In genomic region chr13:78660130-78660857, GRCh38 we compare ENCODE assay signal across 7 cellular contexts. TPM values are rescaled to one million over a fixed set of nuclear protein-coding genes. Genes with fewer than 3 reads are reported as not detected.
DNase-seq lines count a peak whose midpoint lies in the region; TF ChIP-seq lines count a peak whose summit lies in the region.

No MANE protein-coding gene starts in this region.

- H3K27ac ChIP-seq in vagina = no peak overlapping the region

- intact Hi-C loops in vagina (cut with DNase I) = no loop called here

- H3K9me3 ChIP-seq in MG63 (no peaks in the 10 kb centered on the region), vagina (no peaks in the 10 kb centered on the region)

- DNase-seq in MG63 (peak; percentile 11), cardiac fibroblast (ENCODE audit: low read depth in 2 of 2) (peak in 1 of 2 donors; percentile 30), midbrain (lab: John Stamatoyannopoulos, UW) (peak; percentile 30), vagina (ENCODE audit: extremely low spot score in 2 of 2) (no peak), SHP77 (lab: John Stamatoyannopoulos, UW) (no peak), AG08395 (ENCODE audit: low spot score) (no peak)

- H3K27me3 ChIP-seq in MG63 (no peaks in the 10 kb centered on the region), vagina (no peaks in the 10 kb centered on the region)

- peaks cover 11% of the 10 kb centered on the region for H3K4me1 ChIP-seq in vagina

- in situ Hi-C loops in GM18951 (cut with MboI; ENCODE audit: low sequenced_read_pairs, unreplicated experiment) = no loop called here

- TF ChIP-seq CTCF in cardiac fibroblast (IDR thresholded peaks at IDR 0.05; ENCODE audit: low read depth, low read length) (no peak), vagina (IDR thresholded peaks at IDR 0.05) (no peak)

- TF ChIP-seq POLR2A in GM18951 (IDR thresholded peaks at IDR 0.05; ENCODE audit: extremely low read depth, insufficient read depth, insufficient read length) (peak; percentile 24), vagina (IDR thresholded peaks at IDR 0.05) (no peak)

- H3K4me3 ChIP-seq in MG63 (peak overlapping the region; percentile 72), cardiac fibroblast (replicated peaks in 1 of 2; ENCODE audit: low read depth in 2 of 2, low read length in 2 of 2) (peak overlapping the region; percentile 89 to 96), vagina (peak overlapping the region; percentile 93)

- no peaks in the 10 kb centered on the region for H3K36me3 ChIP-seq in MG63
- no peaks in the 10 kb centered on the region for H3K36me3 ChIP-seq in vagina

RNA-seq across cellular contexts. Expression of gene OBI1, which starts 1.3 kb away (rescaled TPM):
- 4.8 and 13.0 TPM in 2 replicates for total RNA-seq in MG63 (2014; rRNA removed; shearing (Covaris generic); ENCODE audit: low replicate concordance)
- 11.8 TPM for total RNA-seq in vagina

RNA-seq across cellular contexts. Expression of gene POU4F1, which starts 56.9 kb away (rescaled TPM):
- total RNA-seq in MG63 (2014; rRNA removed; shearing (Covaris generic); ENCODE audit: low replicate concordance) = not detected in 2 replicates
- not detected for total RNA-seq in vagina

Comparison
In these comparisons a context has a peak if more than half of its experiments do, and no peak if none do; other contexts are left out.
1. DNase-seq: peak in MG63 (single experiment) and midbrain (single experiment); none in vagina (0 of 2), SHP77 (0 of 2) and AG08395 (single experiment).
2. Peak in every context shown above with its lines, with median percentiles within 50 percentile points of each other: H3K4me3 ChIP-seq.